ENCODE assay signal across 8 cellular contexts in genomic region chr2:45578056-45578843, GRCh38. TPM values are rescaled to one million over a fixed set of nuclear protein-coding genes. Genes with fewer than 3 reads are reported as not detected.
DNase-seq lines count a peak whose midpoint lies in the region; ATAC-seq and TF ChIP-seq lines count a peak whose summit lies in the region.

No MANE protein-coding gene starts in this region.

- peaks cover 2% of the 10 kb centered on the region; the same call in 1 of the 2 replicates for H3K36me3 ChIP-seq in PC-3 (ENCODE audit: low read depth, low read length)

- POLR2A ChIA-PET in PC-3 (lab: Charles Lee; ENCODE audit: unreplicated experiment), result interaction anchor here (0.6 kb wide), 1 partner anchor 807 kb away, joined by 5 read pairs; no protein-coding TSS in a partner anchor

- no peak overlapping the region for H3K9ac ChIP-seq in PC-3 (ENCODE audit: low read length)

- TF ChIP-seq CTCF in PC-3 (conservative IDR thresholded peaks at IDR 0.05; ENCODE audit: low read depth, low read length) (peak; percentile 65), dorsolateral prefrontal cortex (IDR thresholded peaks at IDR 0.05 in 54 of 56, conservative IDR thresholded peaks at IDR 0.05 in 2 of 56; ENCODE audit: low read depth in 1 of 56, partially characterized antibody in 56 of 56) (peak in 43 of 56 donors; percentile 11 to 51 (median 35))

- H3K27me3 ChIP-seq in PC-3 (ENCODE audit: low read length) (no peaks in the 10 kb centered on the region), dorsolateral prefrontal cortex (no peaks in the 10 kb centered on the region)

- no peak overlapping the region for H3K4me2 ChIP-seq in PC-3 (ENCODE audit: low read length)

- no peaks in the 10 kb centered on the region for H3F3A ChIP-seq in PC-3 (ENCODE audit: low read length, unreplicated experiment)

- H3K9me2 ChIP-seq in PC-3 (replicated peaks; ENCODE audit: low read length), result no peaks in the 10 kb centered on the region

- H3K4me3 ChIP-seq in PC-3 (ENCODE audit: low read length) (no peak overlapping the region), dorsolateral prefrontal cortex (no peak overlapping the region)

- no peaks in the 10 kb centered on the region for H3K79me2 ChIP-seq in PC-3 (ENCODE audit: low read length)

- CTCF ChIA-PET in PC-3 (lab: Charles Lee), result no interaction called here

- H2AFZ ChIP-seq in PC-3 (ENCODE audit: low read length), result no peak overlapping the region

- intact Hi-C loops in PC-3 (cut with micrococcal nuclease) (loop anchor here (1.0 kb wide), 1 partner anchor 597 kb away; no protein-coding TSS in a partner anchor), dorsolateral prefrontal cortex (cut with DNase I) (no loop called here)

- no TSS peak for BruUV-seq in PC-3 (replicated peaks; lab: Mats Ljungman, UMichigan)

- no peaks in the 10 kb centered on the region for H4K20me1 ChIP-seq in PC-3 (ENCODE audit: low read length)

- no peaks in the 10 kb centered on the region for H3K4me1 ChIP-seq in PC-3 (ENCODE audit: insufficient read depth, low read length)

- peak; percentile 73 for ATAC-seq in PC-3

- no peaks in the 10 kb centered on the region for H3K9me3 ChIP-seq in PC-3 (ENCODE audit: low read length)

- H3K27ac ChIP-seq in PC-3 (ENCODE audit: low read length) (no peak overlapping the region), dorsolateral prefrontal cortex (no peak overlapping the region)

- DNase-seq in stimulated activated CD4-positive, alpha-beta T cell treated with anti-CD3 and anti-CD28 coated beads, Interleukin-15, amount 100 ng/mL, for 24 hours, result peak; percentile 12
- no peak for DNase-seq in stimulated activated CD4-positive, alpha-beta T cell treated with anti-CD3 and anti-CD28 coated beads, Interleukin-1b, Interleukin-23, amount 100 ng/mL, for 48 hours
- peak; percentile 43 for DNase-seq in PC-3
- no peak for DNase-seq in dorsolateral prefrontal cortex
- peak; percentile 15 for DNase-seq in pulmonary artery endothelial cell (ENCODE audit: low read depth, low spot score)
- DNase-seq in activated gamma-delta T cell (lab: John Stamatoyannopoulos, UW), result no peak
- DNase-seq in stimulated activated naive CD4-positive, alpha-beta T cell treated with Interleukin-2 at 50 U/mL for 16 hours (lab: John Stamatoyannopoulos, UW), result no peak
- DNase-seq in cerebellum (ENCODE audit: low spot score), result no peak

RNA-seq across cellular contexts. Expression of gene SRBD1, which starts 32.8 kb away (rescaled TPM):
- total RNA-seq in PC-3 (2014; rRNA removed) (19.8 and 20.8 TPM in 2 replicates), dorsolateral prefrontal cortex (10 to 100 TPM in 73 of 120 experiments, 1 to 10 TPM in 47; 5.1 to 19.3 (median 10.7) TPM), pulmonary artery endothelial cell (16.3 TPM in 2 replicates), cerebellum (30.0 TPM)

Comparison
In these comparisons a context has a peak if more than half of its experiments do, and no peak if none do; other contexts are left out.
1. DNase-seq: peak in stimulated activated CD4-positive, alpha-beta T cell treated with anti-CD3 and anti-CD28 coated beads, Interleukin-15, amount 100 ng/mL, for 24 hours (single experiment), PC-3 (single experiment) and pulmonary artery endothelial cell (single experiment); none in stimulated activated CD4-positive, alpha-beta T cell treated with anti-CD3 and anti-CD28 coated beads, Interleukin-1b, Interleukin-23, amount 100 ng/mL, for 48 hours (single experiment), dorsolateral prefrontal cortex (0 of 10), activated gamma-delta T cell (single experiment), stimulated activated naive CD4-positive, alpha-beta T cell treated with Interleukin-2 at 50 U/mL for 16 hours (single experiment) and cerebellum (single experiment).